37 cellular contexts compared by ENCODE assay signal in the genomic region with DNA sequence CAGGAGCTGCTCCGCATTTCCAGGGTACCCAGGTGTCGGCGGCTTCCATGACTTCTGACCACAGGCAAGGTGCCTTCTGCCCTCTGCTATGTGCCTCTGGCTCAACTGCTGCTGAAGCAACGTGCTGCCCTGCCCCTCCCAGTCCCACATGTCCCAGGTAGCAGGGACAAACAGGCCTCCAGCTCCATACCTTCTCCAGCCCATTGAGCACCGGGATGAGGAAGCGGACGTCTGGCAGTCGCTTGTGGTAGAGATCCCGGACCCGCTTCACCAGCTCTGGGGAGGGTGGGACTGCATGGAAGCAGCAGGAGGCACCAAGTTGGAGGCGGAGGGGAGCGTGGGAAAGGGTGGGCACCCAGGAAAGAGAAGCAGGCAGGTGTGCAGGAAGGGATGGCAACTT. TPM values are rescaled to one million over a fixed set of nuclear protein-coding genes. Genes with fewer than 3 reads are reported as not detected.
"Had no signal": no experiment of that assay in that cellular context is flagged by ENCODE, and none has a peak within 500 bp of the region (broad histone marks: within the 10 kb centered on the region; RNA-seq: fewer than 3 reads in every experiment).

No MANE protein-coding gene starts in this region.

- H3K27ac Mint-ChIP-seq: activated B cell treated with CpG ODN at 0.5 μM for 24 hours; activated CD4-positive, alpha-beta memory T cell treated with anti-CD3 and anti-CD28 coated beads for 36 hours; activated naive CD8-positive, alpha-beta T cell; activated naive CD8-positive, alpha-beta T cell treated with anti-CD3 and anti-CD28 coated beads, Interleukin-2, amount 50 U/mL, for 24 hours; brain; T-cell had no signal

- ATAC-seq: activated naive CD8-positive, alpha-beta T cell treated with anti-CD3 and anti-CD28 coated beads, Interleukin-2, amount 50 U/mL, for 24 hours; PC-3; Right ventricle myocardium inferior; SK-N-SH treated with all-trans-retinoic acid at 6 μM for 48 hours; T-cell had no signal

- DNase-seq: activated B cell treated with CpG ODN at 0.5 μM for 24 hours; activated CD4-positive, alpha-beta memory T cell treated with anti-CD3 and anti-CD28 coated beads for 36 hours; activated CD4-positive, alpha-beta T cell treated with anti-CD3 and anti-CD28 coated beads for 4 hours; activated CD4-positive, alpha-beta T cell treated with anti-CD3 and anti-CD28 coated beads, Interleukin-2, amount 50 U/mL, for 1 hour; activated CD4-positive, CD25-positive, alpha-beta regulatory T cell treated with anti-CD3 and anti-CD28 coated beads, Interleukin-2, amount 50 U/mL, for 72 hours; activated CD8-positive, alpha-beta memory T cell treated with anti-CD3 and anti-CD28 coated beads, Interleukin-2, amount 50 U/mL, for 4 hours; activated effector memory CD4-positive, alpha-beta T cell treated with Interleukin-2 at 50 U/mL for 16 hours; activated naive CD4-positive, alpha-beta T cell treated with anti-CD3 and anti-CD28 coated beads, Interleukin-2, amount 10 ng/mL, durations not matched to agents 7 days and 5 days; activated naive CD8-positive, alpha-beta T cell treated with anti-CD3 and anti-CD28 coated beads, Interleukin-2, amount 50 U/mL, for 24 hours; activated T-cell treated with anti-CD3 and anti-CD28 coated beads for 4 hours; activated T-cell treated with anti-CD3 and anti-CD28 coated beads, Interleukin-2, amount 50 U/mL, for 48 hours; cerebellar nuclear complex; Kasumi-1; MG63; NCI-H1048; NCI-H1105 treated with DMSO at 0.1 percent for 48 hours; NCI-H1436; NCI-H1694; NCI-H2029; NCI-H2107; NCI-H2171; NCI-H510A; NCI-H748 treated with DMSO at 0.1 percent for 48 hours; NK-92 treated with Interleukin-12 subunit alpha and Interleukin-12 subunit beta, amount 100 ng/mL, for 24 hours; PC-3; Peyer's patch; RPMI8226; SIG-M5; T-cell; T-helper 2 cell; T-helper 9 cell had no signal

- H3K4me3 Mint-ChIP-seq: activated B cell treated with CpG ODN at 0.5 μM for 24 hours; activated CD4-positive, alpha-beta memory T cell treated with anti-CD3 and anti-CD28 coated beads for 36 hours; activated naive CD4-positive, alpha-beta T cell treated with anti-CD3 and anti-CD28 coated beads, Interleukin-2, amount 10 ng/mL, durations not matched to agents 7 days and 5 days; activated naive CD8-positive, alpha-beta T cell; activated naive CD8-positive, alpha-beta T cell treated with anti-CD3 and anti-CD28 coated beads, Interleukin-2, amount 50 U/mL, for 24 hours; brain; T-cell had no signal

- H3K9me3 Mint-ChIP-seq: activated B cell treated with CpG ODN at 0.5 μM for 24 hours; activated CD4-positive, alpha-beta memory T cell treated with anti-CD3 and anti-CD28 coated beads for 36 hours; activated naive CD4-positive, alpha-beta T cell treated with anti-CD3 and anti-CD28 coated beads, Interleukin-2, amount 10 ng/mL, durations not matched to agents 7 days and 5 days; activated naive CD8-positive, alpha-beta T cell treated with anti-CD3 and anti-CD28 coated beads, Interleukin-2, amount 50 U/mL, for 24 hours; brain; T-cell had no signal

- H3K27me3 Mint-ChIP-seq: activated B cell treated with CpG ODN at 0.5 μM for 24 hours; activated CD4-positive, alpha-beta memory T cell treated with anti-CD3 and anti-CD28 coated beads for 36 hours; activated naive CD4-positive, alpha-beta T cell treated with anti-CD3 and anti-CD28 coated beads, Interleukin-2, amount 10 ng/mL, durations not matched to agents 7 days and 5 days; activated naive CD8-positive, alpha-beta T cell; activated naive CD8-positive, alpha-beta T cell treated with anti-CD3 and anti-CD28 coated beads, Interleukin-2, amount 50 U/mL, for 24 hours; brain; T-cell had no signal

- H3K4me1 Mint-ChIP-seq: activated B cell treated with CpG ODN at 0.5 μM for 24 hours; activated naive CD8-positive, alpha-beta T cell treated with anti-CD3 and anti-CD28 coated beads, Interleukin-2, amount 50 U/mL, for 24 hours; brain; T-cell had no signal

- H3K9me3 ChIP-seq: MG63, Peyer's patch had no signal

RNA-seq across cellular contexts. Expression of gene RSPH6A, which starts 8.1 kb away (rescaled TPM):
- total RNA-seq: bronchial epithelial cell, PC-3, Right ventricle myocardium inferior, SK-MEL-5 had no signal

RNA-seq across cellular contexts. Expression of gene FOXA3, which starts 40.9 kb away (rescaled TPM):
- total RNA-seq: activated B cell treated with CpG ODN at 0.5 μM for 24 hours, bronchial epithelial cell, Right ventricle myocardium inferior, SK-MEL-5 had no signal
